ENCODE assay signal across 8 cellular contexts in genomic region chr6:123415844-123416468, GRCh38.
DNase-seq lines count a peak whose midpoint lies in the region; ATAC-seq and TF ChIP-seq lines count a peak whose summit lies in the region.

No MANE protein-coding gene starts in this region.

- ATAC-seq in GM19438 (IDR thresholded peaks at IDR 0.05; ENCODE audit: low read depth, unreplicated experiment) (peak; percentile 87), HG03378 (IDR thresholded peaks at IDR 0.05; ENCODE audit: unreplicated experiment) (peak; percentile 92)

- H3K36me3 Mint-ChIP-seq in activated CD4-positive, alpha-beta memory T cell treated with anti-CD3 and anti-CD28 coated beads for 36 hours, result no peaks in the 10 kb centered on the region

- no peak overlapping the region for H3K4me3 ChIP-seq in prostate gland

- H3K9me3 ChIP-seq in prostate gland, result no peaks in the 10 kb centered on the region

- TF ChIP-seq POLR2A in prostate gland (IDR thresholded peaks at IDR 0.05), result no peak

- no peaks in the 10 kb centered on the region for H3K4me1 Mint-ChIP-seq in activated CD4-positive, alpha-beta memory T cell treated with anti-CD3 and anti-CD28 coated beads for 36 hours (ENCODE audit: low read depth)

- H3K27me3 ChIP-seq in prostate gland (replicated peaks; ENCODE audit: insufficient read depth), result no peaks in the 10 kb centered on the region

- peak; percentile 72 for DNase-seq in DMS79 treated with DMSO at 0.1 percent for 48 hours (lab: John Stamatoyannopoulos, UW)
- DNase-seq in NCI-H2227 treated with DMSO at 0.1 percent for 48 hours (lab: John Stamatoyannopoulos, UW), result peak; percentile 25
- DNase-seq in activated CD4-positive, alpha-beta memory T cell treated with anti-CD3 and anti-CD28 coated beads for 36 hours, result peak; percentile 30
- peak; percentile 47 for DNase-seq in glomerular endothelial cell (ENCODE audit: extremely low read depth, low read depth, low spot score)
- DNase-seq in prostate gland (ENCODE audit: low spot score), result peak; percentile 36
- DNase-seq in 8988T, result no peak

- H3K4me3 Mint-ChIP-seq in activated CD4-positive, alpha-beta memory T cell treated with anti-CD3 and anti-CD28 coated beads for 36 hours, result no peak overlapping the region

- intact Hi-C loops in activated CD4-positive, alpha-beta memory T cell treated with anti-CD3 and anti-CD28 coated beads for 36 hours (cut with micrococcal nuclease), result loop anchor here (1.0 kb wide), 1 partner anchor 299 kb away; no protein-coding TSS in a partner anchor
- intact Hi-C loops in prostate gland (cut with DNase I), result loop anchor here (5.0 kb wide), 1 partner anchor 301 kb away; no protein-coding TSS in a partner anchor

- H3K9me3 Mint-ChIP-seq in activated CD4-positive, alpha-beta memory T cell treated with anti-CD3 and anti-CD28 coated beads for 36 hours, result no peaks in the 10 kb centered on the region

- H3K27ac Mint-ChIP-seq in activated CD4-positive, alpha-beta memory T cell treated with anti-CD3 and anti-CD28 coated beads for 36 hours, result no peak overlapping the region

- POLR2A ChIA-PET in activated CD4-positive, alpha-beta memory T cell treated with anti-CD3 and anti-CD28 coated beads for 36 hours (lab: Charles Lee), result no interaction called here

- H3K4me1 ChIP-seq in prostate gland (replicated peaks), result no peaks in the 10 kb centered on the region

- WGBS in prostate gland, result 15% methylated on average over 6 of the region's 6 CpGs

- no peak overlapping the region for H3K27ac ChIP-seq in prostate gland

- CTCF ChIA-PET in activated CD4-positive, alpha-beta memory T cell treated with anti-CD3 and anti-CD28 coated beads for 36 hours (lab: Charles Lee), result interaction anchor here (1.3 to 2.1 kb wide), 2 partner anchors 11 to 299 kb away, joined by 4 to 11 read pairs; no protein-coding TSS in a partner anchor

- no peaks in the 10 kb centered on the region for H3K27me3 Mint-ChIP-seq in activated CD4-positive, alpha-beta memory T cell treated with anti-CD3 and anti-CD28 coated beads for 36 hours

- H3K36me3 ChIP-seq in prostate gland, result no peaks in the 10 kb centered on the region

- TF ChIP-seq CTCF in prostate gland (IDR thresholded peaks at IDR 0.05), result peak; percentile 47 to 74 (median 54)
